Comparison of ENCODE assay signal across 12 cellular contexts in the genomic region with DNA sequence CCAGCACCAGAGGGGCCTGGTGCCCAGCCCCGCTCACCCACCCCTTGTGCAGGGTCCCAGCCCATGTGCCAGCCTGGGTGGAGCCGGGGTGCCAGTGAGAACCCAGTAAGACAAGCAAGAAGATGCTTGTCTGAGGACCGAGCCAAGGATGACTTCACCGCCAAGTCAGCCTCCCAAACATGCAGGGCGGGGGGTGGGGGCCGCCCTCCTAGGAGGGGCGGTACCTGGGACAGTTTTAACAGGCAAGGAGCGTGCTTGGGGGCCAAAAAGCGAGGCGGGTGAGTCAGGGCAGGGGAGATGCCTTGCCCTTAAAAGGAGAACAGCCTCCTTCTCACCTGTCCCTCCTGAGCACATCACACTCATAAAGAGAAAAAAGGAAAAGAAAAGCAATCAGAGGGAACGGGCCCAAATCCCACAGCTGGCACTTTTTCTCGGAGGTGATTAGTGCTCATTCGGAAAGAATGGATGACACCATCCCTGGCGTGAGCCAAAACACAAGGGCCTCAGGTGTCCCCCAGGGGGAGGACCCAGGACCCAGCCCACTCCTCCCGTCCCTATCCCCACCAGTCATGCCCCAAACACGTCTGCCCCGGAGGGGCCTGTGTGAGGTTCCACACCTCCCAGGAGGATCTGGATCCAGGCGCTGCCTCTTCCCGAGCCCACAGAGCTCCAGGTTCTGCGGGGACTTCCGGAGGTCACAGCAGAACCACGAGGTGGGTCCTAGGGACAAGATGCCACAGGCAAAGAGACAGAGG.
A peak's percentile ranks its signal among the peaks of the same experiment; 100 is the strongest.
DNase-seq lines count a peak whose midpoint lies in the region; ATAC-seq, FAIRE-seq and TF ChIP-seq lines count a peak whose summit lies in the region.
"Had no signal": no experiment of that assay in that cellular context is flagged by ENCODE, and none has a peak within 500 bp of the region (broad histone marks: within the 10 kb centered on the region; RNA-seq: fewer than 3 reads in every experiment).

No MANE protein-coding gene starts in this region.

- H3K9me3 ChIP-seq in A549, result no peaks in the 10 kb centered on the region
- no peaks in the 10 kb centered on the region for H3K9me3 ChIP-seq in HEK293 (ENCODE audit: control insufficient read depth, insufficient read depth, low read depth, low read length)
- H3K9me3 ChIP-seq in BE2C, result no peaks in the 10 kb centered on the region

- TF ChIP-seq CTCF in A549 (IDR thresholded peaks at IDR 0.05), result no peak
- no peak for TF ChIP-seq CTCF in HEK293 (tag by site-specific recombination; IDR thresholded peaks at IDR 0.05)
- TF ChIP-seq CTCF in WTC11 (IDR thresholded peaks at IDR 0.05), result no peak
- no peak for TF ChIP-seq CTCF in BE2C (IDR thresholded peaks at IDR 0.05; ENCODE audit: low read depth, low read length)

- DNase-seq in A549 (ENCODE audit: low read depth in 1 of 2, low spot score in 1 of 2) (no peak), WTC11 (ENCODE audit: low spot score) (peak; percentile 8), kidney glomerular epithelial cell (lab: John Stamatoyannopoulos, UW) (peak; percentile 48), medulla oblongata (ENCODE audit: extremely low spot score) (no peak), dedifferentiated amniotic fluid mesenchymal stem cell (ENCODE audit: extremely low spot score) (no peak), NCI-H2171 treated with DMSO at 0.1 percent for 48 hours (lab: John Stamatoyannopoulos, UW) (no peak), BE2C (no peak)
- DNase-seq: activated naive CD8-positive, alpha-beta T cell treated with anti-CD3 and anti-CD28 coated beads for 36 hours; cortex of kidney; NCI-H446 treated with DMSO at 0.1 percent for 48 hours had no signal

- H3K27ac Mint-ChIP-seq in WTC11, result no peak overlapping the region
- H3K27ac Mint-ChIP-seq: activated naive CD8-positive, alpha-beta T cell treated with anti-CD3 and anti-CD28 coated beads for 36 hours had no signal

- CTCF ChIA-PET in A549 (lab: Yijun Ruan, JAX), result interaction anchor here (2.6 kb wide), 1 partner anchor 121 kb away, joined by 6 read pairs; no protein-coding TSS in a partner anchor
- CTCF ChIA-PET in HEK293 (lab: Yijun Ruan, JAX), result interaction anchor here (1.3 kb wide), 1 partner anchor 8 kb away, joined by 3 read pairs; no protein-coding TSS in a partner anchor
- CTCF ChIA-PET in WTC11 (lab: Charles Lee), result interaction anchor here (1.6 to 2.6 kb wide), 3 partner anchors 9 to 121 kb away, joined by 4 to 12 read pairs (median 9); no protein-coding TSS in a partner anchor

- 69% methylated on average over 15 of the region's 22 CpGs for WGBS in A549 (ENCODE audit: missing lambda C conversion rate)

- TF ChIP-seq EP300 in A549 (IDR thresholded peaks at IDR 0.05), result no peak

- H3K36me3 ChIP-seq in HEK293 (ENCODE audit: control insufficient read depth in 2 of 2, insufficient read depth in 1 of 2, low read length in 2 of 2) (no peaks in the 10 kb centered on the region), BE2C (no peaks in the 10 kb centered on the region)

- H3K4me1 Mint-ChIP-seq in WTC11, result no peaks in the 10 kb centered on the region
- H3K4me1 Mint-ChIP-seq: activated naive CD8-positive, alpha-beta T cell treated with anti-CD3 and anti-CD28 coated beads for 36 hours had no signal

- TF ChIP-seq POLR2A in A549 (IDR thresholded peaks at IDR 0.05; ENCODE audit: low read length), result no peak

- 0 out of 3 replicates have a peak overlapping the region, but pooled peaks have one; percentile 7 for H3K4me2 ChIP-seq in A549

- no peaks in the 10 kb centered on the region for H3K9me3 Mint-ChIP-seq in WTC11
- H3K9me3 Mint-ChIP-seq: activated naive CD8-positive, alpha-beta T cell treated with anti-CD3 and anti-CD28 coated beads for 36 hours had no signal

- H3K27me3 Mint-ChIP-seq in WTC11 (ENCODE audit: low read depth), result no peaks in the 10 kb centered on the region

- no peaks in the 10 kb centered on the region for H3K36me3 Mint-ChIP-seq in WTC11
- H3K36me3 Mint-ChIP-seq: activated naive CD8-positive, alpha-beta T cell treated with anti-CD3 and anti-CD28 coated beads for 36 hours had no signal

- H3K27ac ChIP-seq in A549 (peak overlapping the region; percentile 2 to 75; a peak in 4 of 6 replicates), HEK293 (ENCODE audit: extremely low read depth, low read depth, low read length) (no peak overlapping the region)

- FAIRE-seq in A549 (lab: Jason Lieb, UNC), result no peak
- FAIRE-seq: G401.6 had no signal

- ATAC-seq in A549 (no peak; a peak in 1 of 6 replicates), WTC11 (no peak)

- POLR2A ChIA-PET in A549 (lab: Yijun Ruan, JAX), result no interaction called here
- POLR2A ChIA-PET in HEK293 (lab: Yijun Ruan, JAX), result interaction anchor here (1.3 kb wide), 1 partner anchor 14 kb away, joined by 3 read pairs; no protein-coding TSS in a partner anchor
- POLR2A ChIA-PET in WTC11 (lab: Charles Lee), result interaction anchor here (0.6 kb wide), 1 partner anchor 22 kb away, joined by 5 read pairs; no protein-coding TSS in a partner anchor

- H3K4me3 Mint-ChIP-seq in WTC11, result no peak overlapping the region
- H3K4me3 Mint-ChIP-seq: activated naive CD8-positive, alpha-beta T cell treated with anti-CD3 and anti-CD28 coated beads for 36 hours had no signal

- no peaks in the 10 kb centered on the region for H3K27me3 ChIP-seq in BE2C

- no peak for TF ChIP-seq RAD21 in A549 (conservative IDR thresholded peaks at IDR 0.05 in 1 of 2, IDR thresholded peaks at IDR 0.05 in 1 of 2)

- H3K4me3 ChIP-seq in A549, result no peak overlapping the region
- no peak overlapping the region for H3K4me3 ChIP-seq in HEK293 (ENCODE audit: low read depth, low read length)
- no peak overlapping the region for H3K4me3 ChIP-seq in BE2C (ENCODE audit: low read depth, low read length)

- H3K4me1 ChIP-seq in A549 (peaks cover 9% of the 10 kb centered on the region), HEK293 (ENCODE audit: control insufficient read depth, insufficient read depth, low read length) (0 out of 2 replicates have a peak, but pooled peaks cover 4% of the 10 kb centered on the region), BE2C (no peaks in the 10 kb centered on the region)

TF ChIP-seq in A549, 52 proteins besides CTCF, POLR2A, EP300 and RAD21 (continues in another document):
- TF ChIP-seq FOSL2 (IDR thresholded peaks at IDR 0.05) (no peak), FOSL2 (CRISPR knock-in tag; IDR thresholded peaks at IDR 0.05) (no peak), SREBF2 (IDR thresholded peaks at IDR 0.05) (no peak), CBX8 (IDR thresholded peaks at IDR 0.05) (no peak), CBX2 (IDR thresholded peaks at IDR 0.05; ENCODE audit: borderline replicate concordance, low read depth) (no peak), ESRRA (IDR thresholded peaks at IDR 0.05; ENCODE audit: borderline replicate concordance, low read length) (no peak), KDM5A (IDR thresholded peaks at IDR 0.05) (no peak), KDM1A (IDR thresholded peaks at IDR 0.05; ENCODE audit: low read depth) (no peak), FOSB (CRISPR knock-in tag; IDR thresholded peaks at IDR 0.05) (no peak)
- TF ChIP-seq, protein P1, sequence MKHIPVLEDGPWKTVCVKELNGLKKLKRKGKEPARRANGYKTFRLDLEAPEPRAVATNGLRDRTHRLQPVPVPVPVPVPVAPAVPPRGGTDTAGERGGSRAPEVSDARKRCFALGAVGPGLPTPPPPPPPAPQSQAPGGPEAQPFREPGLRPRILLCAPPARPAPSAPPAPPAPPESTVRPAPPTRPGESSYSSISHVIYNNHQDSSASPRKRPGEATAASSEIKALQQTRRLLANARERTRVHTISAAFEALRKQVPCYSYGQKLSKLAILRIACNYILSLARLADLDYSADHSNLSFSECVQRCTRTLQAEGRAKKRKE (CRISPR knock-in tag; IDR thresholded peaks at IDR 0.05; ENCODE audit: low read depth), result no peak

TF ChIP-seq in HEK293, 187 proteins besides CTCF, POLR2A, EP300 and RAD21:
- 0 out of 2 replicates have a peak, but pooled peaks have one; percentile 17 for TF ChIP-seq GLIS1 (tag by site-specific recombination; IDR thresholded peaks at IDR 0.05)
- peak; percentile 68 for TF ChIP-seq KLF17 (tag by site-specific recombination; IDR thresholded peaks at IDR 0.05)
- TF ChIP-seq KLF1 (tag by site-specific recombination; IDR thresholded peaks at IDR 0.05), result peak; percentile 96
- TF ChIP-seq ZNF394 (tag by site-specific recombination; IDR thresholded peaks at IDR 0.05; ENCODE audit: borderline replicate concordance), result no peak
TF ChIP-seq in HEK293: peak in this region for 3.

TF ChIP-seq in WTC11, 78 proteins besides CTCF, POLR2A, EP300 and RAD21:
- TF ChIP-seq, protein P2, sequence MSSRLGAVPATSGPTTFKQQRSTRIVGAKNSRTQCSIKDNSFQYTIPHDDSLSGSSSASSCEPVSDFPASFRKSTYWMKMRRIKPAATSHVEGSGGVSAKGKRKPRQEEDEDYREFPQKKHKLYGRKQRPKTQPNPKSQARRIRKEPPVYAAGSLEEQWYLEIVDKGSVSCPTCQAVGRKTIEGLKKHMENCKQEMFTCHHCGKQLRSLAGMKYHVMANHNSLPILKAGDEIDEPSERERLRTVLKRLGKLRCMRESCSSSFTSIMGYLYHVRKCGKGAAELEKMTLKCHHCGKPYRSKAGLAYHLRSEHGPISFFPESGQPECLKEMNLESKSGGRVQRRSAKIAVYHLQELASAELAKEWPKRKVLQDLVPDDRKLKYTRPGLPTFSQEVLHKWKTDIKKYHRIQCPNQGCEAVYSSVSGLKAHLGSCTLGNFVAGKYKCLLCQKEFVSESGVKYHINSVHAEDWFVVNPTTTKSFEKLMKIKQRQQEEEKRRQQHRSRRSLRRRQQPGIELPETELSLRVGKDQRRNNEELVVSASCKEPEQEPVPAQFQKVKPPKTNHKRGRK (CRISPR knock-in tag; IDR thresholded peaks at IDR 0.05; ENCODE audit: borderline replicate concordance), result no peak

Comparison
In these comparisons a context has a peak if more than half of its experiments do, and no peak if none do; other contexts are left out.
1. DNase-seq: peak in WTC11 (single experiment) and kidney glomerular epithelial cell (single experiment); none in A549 (0 of 2), medulla oblongata (single experiment), dedifferentiated amniotic fluid mesenchymal stem cell (single experiment), NCI-H2171 treated with DMSO at 0.1 percent for 48 hours (single experiment) and BE2C (single experiment).